In genomic region chr6:87716928-87717655, GRCh38 we compare ENCODE assay signal across 1 cellular context.
TF ChIP-seq lines count a peak whose summit lies in the region.

No MANE protein-coding gene starts in this region.

TF ChIP-seq in HepG2, 621 proteins besides CTCF, POLR2A, EP300 and RAD21:
- no peak for TF ChIP-seq AFF4 (CRISPR knock-in tag; IDR thresholded peaks at IDR 0.05)
- TF ChIP-seq SALL1 (CRISPR knock-in tag; IDR thresholded peaks at IDR 0.05): no peak
- TF ChIP-seq STAT5B (CRISPR knock-in tag; IDR thresholded peaks at IDR 0.05): no peak
- no peak for TF ChIP-seq TCF7 (IDR thresholded peaks at IDR 0.05; ENCODE audit: low read depth)
- no peak for TF ChIP-seq BCLAF1 (IDR thresholded peaks at IDR 0.05)
- TF ChIP-seq PBX3 (CRISPR knock-in tag; IDR thresholded peaks at IDR 0.05; ENCODE audit: borderline replicate concordance): no peak
- no peak for TF ChIP-seq MLXIP (CRISPR knock-in tag; IDR thresholded peaks at IDR 0.05; ENCODE audit: borderline replicate concordance)
- TF ChIP-seq HHEX (CRISPR knock-in tag; IDR thresholded peaks at IDR 0.05): no peak
- TF ChIP-seq ZMYM2 (CRISPR knock-in tag; IDR thresholded peaks at IDR 0.05): no peak
- TF ChIP-seq ZNF766 (CRISPR knock-in tag; IDR thresholded peaks at IDR 0.05; ENCODE audit: borderline replicate concordance): no peak
- no peak for TF ChIP-seq ZNF546 (CRISPR knock-in tag; conservative IDR thresholded peaks at IDR 0.05)
- TF ChIP-seq WIZ (CRISPR knock-in tag; IDR thresholded peaks at IDR 0.05): no peak
- no peak for TF ChIP-seq ZNF484 (CRISPR knock-in tag; IDR thresholded peaks at IDR 0.05; ENCODE audit: borderline replicate concordance, low read depth)
- no peak for TF ChIP-seq ZBTB44 (CRISPR knock-in tag; IDR thresholded peaks at IDR 0.05)
- no peak for TF ChIP-seq NFE2 (CRISPR knock-in tag; IDR thresholded peaks at IDR 0.05)
- no peak for TF ChIP-seq ELF4 (CRISPR knock-in tag; IDR thresholded peaks at IDR 0.05; ENCODE audit: borderline replicate concordance)
- TF ChIP-seq ZNF441 (CRISPR knock-in tag; IDR thresholded peaks at IDR 0.05; ENCODE audit: borderline replicate concordance): no peak
TF ChIP-seq in HepG2: peak in this region for 0.
